Comparison of ENCODE assay signal across 30 cellular contexts in the genomic region with DNA sequence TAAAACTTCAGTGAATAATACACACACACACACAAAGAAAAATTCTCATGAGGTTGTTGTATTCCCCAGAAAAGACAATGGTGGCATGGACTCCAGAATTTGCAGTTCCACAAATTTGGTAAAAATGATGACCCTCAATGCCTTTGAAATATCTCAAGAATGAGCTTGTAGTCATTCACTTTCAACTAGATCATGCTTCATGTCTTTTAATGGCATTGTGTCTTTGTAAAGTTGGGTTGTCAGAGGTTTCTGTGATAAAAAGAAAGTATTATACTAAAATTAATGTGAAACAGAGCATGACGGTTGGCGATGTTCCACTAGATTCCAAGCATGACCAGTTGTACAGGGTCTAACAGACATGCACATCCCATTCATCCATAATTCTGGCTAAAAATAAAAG.
"Had no signal": no experiment of that assay in that cellular context is flagged by ENCODE, and none has a peak within 500 bp of the region (broad histone marks: within the 10 kb centered on the region; RNA-seq: fewer than 3 reads in every experiment).

No MANE protein-coding gene starts in this region.

- DNase-seq: activated B cell treated with CpG ODN at 0.5 μM for 24 hours; activated CD4-positive, alpha-beta memory T cell treated with anti-CD3 and anti-CD28 coated beads for 36 hours; activated CD4-positive, alpha-beta T cell treated with anti-CD3 and anti-CD28 coated beads for 4 hours; activated CD4-positive, alpha-beta T cell treated with anti-CD3 and anti-CD28 coated beads, Interleukin-2, amount 10 ng/mL, durations not matched to agents 24 days and 14 days; activated CD4-positive, alpha-beta T cell treated with anti-CD3 and anti-CD28 coated beads, Interleukin-2, amount 50 U/mL, for 1 hour; activated CD4-positive, alpha-beta T cell treated with anti-CD3 and anti-CD28 coated beads, Interleukin-2, amount 50 U/mL, for 4 hours; activated CD4-positive, CD25-positive, alpha-beta regulatory T cell treated with anti-CD3 and anti-CD28 coated beads, Interleukin-2, amount 50 U/mL, for 72 hours; activated CD8-positive, alpha-beta memory T cell treated with anti-CD3 and anti-CD28 coated beads, Interleukin-2, amount 50 U/mL, for 4 hours; activated CD8-positive, alpha-beta T cell treated with anti-CD3 and anti-CD28 coated beads for 36 hours; activated effector memory CD4-positive, alpha-beta T cell treated with anti-CD3 and anti-CD28 coated beads, Interleukin-2, amount 50 U/mL, for 16 hours; activated gamma-delta T cell treated with Interleukin-2 at 50 U/mL for 16 hours; activated naive CD4-positive, alpha-beta T cell; activated naive CD4-positive, alpha-beta T cell treated with anti-CD3 and anti-CD28 coated beads for 36 hours; activated naive CD4-positive, alpha-beta T cell treated with anti-CD3 and anti-CD28 coated beads, Interleukin-2, amount 50 U/mL, for 16 hours; activated naive CD8-positive, alpha-beta T cell treated with anti-CD3 and anti-CD28 coated beads for 36 hours; activated T-cell treated with anti-CD3 and anti-CD28 coated beads for 4 hours; activated T-cell treated with anti-CD3 and anti-CD28 coated beads, Interleukin-2, amount 50 U/mL, for 1 hour; activated T-cell treated with anti-CD3 and anti-CD28 coated beads, Interleukin-2, amount 50 U/mL, for 4 hours; activated T-cell treated with anti-CD3 and anti-CD28 coated beads, Interleukin-2, amount 50 U/mL, for 72 hours; adrenal gland; amniotic stem cell; aorta; body of pancreas; brain microvascular endothelial cell; central memory CD4-positive, alpha-beta T cell; T-helper 1 cell; T-helper 2 cell; T-helper 9 cell had no signal

- ATAC-seq: activated CD8-positive, alpha-beta T cell treated with anti-CD3 and anti-CD28 coated beads for 36 hours; activated naive CD4-positive, alpha-beta T cell treated with anti-CD3 and anti-CD28 coated beads, Interleukin-2, amount 50 U/mL, for 72 hours; activated T-cell treated with anti-CD3 and anti-CD28 coated beads, Interleukin-2, amount 50 U/mL, for 4 hours; activated T-cell treated with anti-CD3 and anti-CD28 coated beads, Interleukin-2, amount 50 U/mL, for 72 hours; activated T-helper 17 cell treated with anti-CD3 and anti-CD28 coated beads, Interleukin-2, amount 50 U/mL, for 72 hours; body of pancreas had no signal
